Comparison of ENCODE assay signal across 11 cellular contexts in genomic region chr6:28589952-28590340, GRCh38.
A peak's percentile ranks its signal among the peaks of the same experiment; 100 is the strongest.
DNase-seq lines count a peak whose midpoint lies in the region; ATAC-seq and TF ChIP-seq lines count a peak whose summit lies in the region.
"Had no signal": no experiment of that assay in that cellular context is flagged by ENCODE, and none has a peak within 500 bp of the region (broad histone marks: within the 10 kb centered on the region; RNA-seq: fewer than 3 reads in every experiment).

No MANE protein-coding gene starts in this region.

- BruUV-seq in IMR-90 (replicated peaks; lab: Mats Ljungman, UMichigan): no TSS peak

- no peaks in the 10 kb centered on the region for H3K9me3 ChIP-seq in CD4-positive, alpha-beta memory T cell (ENCODE audit: control insufficient read depth in 1 of 2, low read length in 2 of 2)
- no peaks in the 10 kb centered on the region for H3K9me3 ChIP-seq in IMR-90 (ENCODE audit: control insufficient read depth, insufficient read depth, low read length)
- H3K9me3 ChIP-seq: Peyer's patch had no signal

- peaks cover 6 to 44% (median 28%) of the 10 kb centered on the region in 8 donors for H3K9me3 Mint-ChIP-seq in CD4-positive, alpha-beta memory T cell
- H3K9me3 Mint-ChIP-seq in neural crest cell: no peaks in the 10 kb centered on the region

- no peak overlapping the region for H2BK20ac ChIP-seq in IMR-90 (ENCODE audit: low read depth, low read length)

- POLR2A ChIA-PET in CD4-positive, alpha-beta memory T cell (lab: Charles Lee; ENCODE audit: partially characterized antibody): no interaction called here
- POLR2A ChIA-PET in IMR-90 (lab: Charles Lee; ENCODE audit: unreplicated experiment): no interaction called here

- in situ Hi-C loops in IMR-90 (cut with MboI; ENCODE audit: low sequenced_read_pairs): no loop called here

- no peak overlapping the region for H2BK120ac ChIP-seq in IMR-90 (ENCODE audit: low read depth, low read length)

- H3K23ac ChIP-seq in IMR-90 (ENCODE audit: low read depth, low read length): no peak overlapping the region

- H3K4me1 ChIP-seq in CD4-positive, alpha-beta memory T cell (ENCODE audit: insufficient read depth, low read length): peaks cover 18% of the 10 kb centered on the region
- no peaks in the 10 kb centered on the region for H3K4me1 ChIP-seq in IMR-90 (ENCODE audit: control insufficient read depth, insufficient read depth, low read length)
- H3K4me1 ChIP-seq: Peyer's patch had no signal

- no peak overlapping the region for H3K4ac ChIP-seq in IMR-90 (ENCODE audit: low read depth, low read length)

- peaks cover 38% of the 10 kb centered on the region for H3K27me3 ChIP-seq in CD4-positive, alpha-beta memory T cell (ENCODE audit: insufficient read depth, low read length)
- H3K27me3 ChIP-seq in IMR-90 (ENCODE audit: control insufficient read depth, insufficient read depth, low read length): peaks cover 2% of the 10 kb centered on the region; the same call in 1 of the 2 replicates
- peaks cover 0 to 100% (median 28%) of the 10 kb centered on the region in 45 donors for H3K27me3 ChIP-seq in dorsolateral prefrontal cortex

- no peak overlapping the region for H3K18ac ChIP-seq in IMR-90 (ENCODE audit: low read depth, low read length)

- no peak overlapping the region for H4K5ac ChIP-seq in IMR-90 (ENCODE audit: low read depth, low read length)

- peaks cover 67 to 70% of the 10 kb centered on the region in 2 donors for H3K27me3 Mint-ChIP-seq in CD4-positive, alpha-beta memory T cell
- peaks cover 34% of the 10 kb centered on the region for H3K27me3 Mint-ChIP-seq in neural crest cell (ENCODE audit: low read depth)

- H3K4me1 Mint-ChIP-seq in CD4-positive, alpha-beta memory T cell: peaks cover 15 to 41% (median 22%) of the 10 kb centered on the region in 4 donors
- peaks cover 43% of the 10 kb centered on the region for H3K4me1 Mint-ChIP-seq in neural crest cell

- no peak overlapping the region for H3K56ac ChIP-seq in IMR-90 (ENCODE audit: extremely low read depth, insufficient read depth, low read length)

- peak overlapping the region; percentile 19 for H2AK9ac ChIP-seq in IMR-90 (replicated peaks; ENCODE audit: low read depth, low read length, poor library complexity)

- no peak for TF ChIP-seq RAD21 in IMR-90 (IDR thresholded peaks at IDR 0.05; ENCODE audit: low read length)

- peak overlapping the region in 6 of 8 donors; percentile 12 to 56 (median 36) for H3K4me3 Mint-ChIP-seq in CD4-positive, alpha-beta memory T cell
- H3K4me3 Mint-ChIP-seq in neural crest cell: peak overlapping the region; percentile 88

- H3K9ac ChIP-seq in IMR-90 (ENCODE audit: low read depth, low read length): no peak overlapping the region

- peaks cover 4 to 7% of the 10 kb centered on the region in 2 donors for H3K36me3 Mint-ChIP-seq in CD4-positive, alpha-beta memory T cell
- H3K36me3 Mint-ChIP-seq in neural crest cell (ENCODE audit: low read depth): no peaks in the 10 kb centered on the region

- 11% methylated on average over 7 of the region's 21 CpGs; no CpG with 5 or more reads in 1 of the 2 experiments for WGBS in IMR-90 (ENCODE audit: extremely low coverage in 2 of 2, insufficient read length in 1 of 2), 2 experiments

- no peak overlapping the region for H3K27ac ChIP-seq in CD4-positive, alpha-beta memory T cell (ENCODE audit: low read depth, low read length)
- H3K27ac ChIP-seq in IMR-90 (ENCODE audit: insufficient read depth, low read length) (no peak overlapping the region), dorsolateral prefrontal cortex (peak overlapping the region in 2 of 59 donors; percentile 39 to 49)
- H3K27ac ChIP-seq: Peyer's patch had no signal

- H2AK5ac ChIP-seq in IMR-90 (ENCODE audit: low read depth, low read length): no peak overlapping the region

- H3K36me3 ChIP-seq in CD4-positive, alpha-beta memory T cell (ENCODE audit: insufficient read depth, low read length): no peaks in the 10 kb centered on the region
- H3K36me3 ChIP-seq in IMR-90 (ENCODE audit: control insufficient read depth, insufficient read depth, low read length): no peaks in the 10 kb centered on the region
- H3K36me3 ChIP-seq: Peyer's patch had no signal

- H2AFZ ChIP-seq in IMR-90 (replicated peaks; ENCODE audit: low read length, poor library complexity): peak overlapping the region; percentile 17

- no peaks in the 10 kb centered on the region for H3K79me1 ChIP-seq in IMR-90 (ENCODE audit: low read depth in 1 of 2, low read length in 2 of 2)

- H2BK15ac ChIP-seq in IMR-90 (ENCODE audit: low read depth, low read length): no peak overlapping the region

- intact Hi-C loops in CD4-positive, alpha-beta memory T cell (cut with micrococcal nuclease): no loop called here
- intact Hi-C loops in IMR-90 (cut with micrococcal nuclease) (loop anchor here (1.0 to 10.0 kb wide), 5 partner anchors 17 to 185 kb away; no protein-coding TSS in a partner anchor), dorsolateral prefrontal cortex (cut with DNase I) (no loop called here)

- H3K4me2 ChIP-seq in IMR-90 (ENCODE audit: low read depth, low read length): peak overlapping the region; percentile 75

- H3K14ac ChIP-seq in IMR-90 (replicated peaks; ENCODE audit: low read depth, low read length): no peak overlapping the region

- no peaks in the 10 kb centered on the region for H4K20me1 ChIP-seq in IMR-90 (ENCODE audit: insufficient read depth, low read length)

- TF ChIP-seq CTCF in IMR-90 (conservative IDR thresholded peaks at IDR 0.05; ENCODE audit: low read depth, low read length) (no peak), dorsolateral prefrontal cortex (IDR thresholded peaks at IDR 0.05 in 54 of 56, conservative IDR thresholded peaks at IDR 0.05 in 2 of 56; ENCODE audit: low read depth in 1 of 56, partially characterized antibody in 56 of 56) (no peak), neural crest cell (conservative IDR thresholded peaks at IDR 0.05) (no peak)

- no peak overlapping the region for H3K4me3 ChIP-seq in CD4-positive, alpha-beta memory T cell (ENCODE audit: low read length in 2 of 2)
- 0 out of 2 replicates have a peak overlapping the region, but pooled peaks have one; percentile 35 for H3K4me3 ChIP-seq in IMR-90 (ENCODE audit: insufficient read depth, low read depth, low read length)
- peak overlapping the region in 49 of 59 donors; percentile 2 to 79 (median 38) for H3K4me3 ChIP-seq in dorsolateral prefrontal cortex
- H3K4me3 ChIP-seq: Peyer's patch had no signal

- no peak overlapping the region for H4K8ac ChIP-seq in IMR-90 (ENCODE audit: low read depth in 2 of 2, low read length in 2 of 2)

- H3K27ac Mint-ChIP-seq in CD4-positive, alpha-beta memory T cell: peak overlapping the region in 1 of 7 donors; percentile 91
- peak overlapping the region; percentile 59 for H3K27ac Mint-ChIP-seq in neural crest cell (ENCODE audit: unreplicated experiment)

- no peak for DNase-seq in CD4-positive, alpha-beta memory T cell
- DNase-seq in IMR-90 (no peak), dorsolateral prefrontal cortex (peak in 1 of 10 donors; percentile 40), neural crest cell (ENCODE audit: low read depth, low spot score) (no peak), midbrain (lab: John Stamatoyannopoulos, UW) (no peak), ureter (ENCODE audit: low spot score) (no peak)
- DNase-seq: activated CD4-positive, alpha-beta T cell treated with anti-CD3 and anti-CD28 coated beads, Interleukin-2, amount 50 U/mL, for 4 hours; cortex of kidney; NCI-H1092 treated with DMSO at 0.1 percent for 48 hours; Peyer's patch had no signal

- H4K91ac ChIP-seq in IMR-90 (ENCODE audit: insufficient read depth, low read depth, low read length): no peak overlapping the region

- no peaks in the 10 kb centered on the region for H3K9me1 ChIP-seq in IMR-90 (ENCODE audit: insufficient read depth, low read length)

- no peak for TF ChIP-seq POLR2A in IMR-90 (IDR thresholded peaks at IDR 0.05; ENCODE audit: low read depth, low read length)

- CTCF ChIA-PET in CD4-positive, alpha-beta memory T cell (lab: Charles Lee; ENCODE audit: partially characterized antibody): no interaction called here
- CTCF ChIA-PET in IMR-90 (lab: Yijun Ruan, JAX): no interaction called here

- ATAC-seq in IMR-90 (ENCODE audit: low read depth) (no peak), HG02610 (IDR thresholded peaks at IDR 0.05; ENCODE audit: unreplicated experiment) (no peak)

- no peak overlapping the region for H2BK5ac ChIP-seq in IMR-90 (ENCODE audit: low read depth, low read length, poor library complexity, severe bottlenecking)

- dilution Hi-C loops in IMR-90 (cut with HindIII; ENCODE audit: low sequenced_read_pairs, unreplicated experiment): no loop called here

TF ChIP-seq in IMR-90, 13 proteins besides CTCF, POLR2A, EP300 and RAD21 (continues in another document):
- TF ChIP-seq CHD1 (IDR thresholded peaks at IDR 0.05; ENCODE audit: low read depth, low read length) (no peak), FOS (IDR thresholded peaks at IDR 0.05; ENCODE audit: low read depth, low read length) (no peak), MXI1 (IDR thresholded peaks at IDR 0.05; ENCODE audit: borderline replicate concordance, low read depth, low read length) (no peak), NFE2L2 (IDR thresholded peaks at IDR 0.05; ENCODE audit: low read depth, low read length) (no peak), MAZ (IDR thresholded peaks at IDR 0.05; ENCODE audit: borderline replicate concordance, low read depth, low read length) (no peak), RCOR1 (IDR thresholded peaks at IDR 0.05; ENCODE audit: insufficient replicate concordance, low read length) (no peak), ELK1 (IDR thresholded peaks at IDR 0.05; ENCODE audit: borderline replicate concordance, low read depth, low read length) (no peak), BHLHE40 (IDR thresholded peaks at IDR 0.05; ENCODE audit: low read depth, low read length) (no peak), SMC3 (IDR thresholded peaks at IDR 0.05; ENCODE audit: low read depth, low read length) (no peak), RFX5 (IDR thresholded peaks at IDR 0.05; ENCODE audit: low read depth, low read length) (no peak), CEBPB (IDR thresholded peaks at IDR 0.05; ENCODE audit: low read depth, low read length) (no peak), MAFK (IDR thresholded peaks at IDR 0.05; ENCODE audit: low read depth, low read length) (no peak)

Comparison
In these comparisons a context has a peak if more than half of its experiments do, and no peak if none do; other contexts are left out.
1. H3K4me3 ChIP-seq: peak in IMR-90 (single experiment) and dorsolateral prefrontal cortex (49 of 59); none in CD4-positive, alpha-beta memory T cell (0 of 2).